Comparison of ENCODE assay signal across 8 cellular contexts in genomic region chr22:31084811-31085492, GRCh38. TPM values are rescaled to one million over a fixed set of nuclear protein-coding genes. Genes with fewer than 3 reads are reported as not detected.
DNase-seq lines count a peak whose midpoint lies in the region; ATAC-seq, FAIRE-seq and TF ChIP-seq lines count a peak whose summit lies in the region.

No MANE protein-coding gene starts in this region.

- FAIRE-seq in GM12892 (lab: Jason Lieb, UNC) (peak; percentile 96), HTR-8/SVneo (lab: Jason Lieb, UNC) (no peak)

- H3K36me3 Mint-ChIP-seq in naive thymus-derived CD4-positive, alpha-beta T cell, result no peaks in the 10 kb centered on the region

- no peaks in the 10 kb centered on the region for H3K27me3 ChIP-seq in OCI-LY3 (ENCODE audit: low read depth, low read length)
- H3K27me3 ChIP-seq in naive thymus-derived CD4-positive, alpha-beta T cell (ENCODE audit: control insufficient read depth in 2 of 2, insufficient read depth in 2 of 2, low read length in 2 of 2), result no peaks in the 10 kb centered on the region

- POLR2A ChIA-PET in naive thymus-derived CD4-positive, alpha-beta T cell (lab: Charles Lee), result interaction anchor here (0.6 to 5.3 kb wide), 20 partner anchors 20 to 210 kb away, joined by 3 to 31 read pairs (median 4); partner anchors contain the start of genes MORC2, PIK3IP1, SELENOM and TUG1

- H3K4me3 Mint-ChIP-seq in naive thymus-derived CD4-positive, alpha-beta T cell, result peak overlapping the region; percentile 81 to 92 (median 88)

- H2AFZ ChIP-seq in OCI-LY3 (ENCODE audit: low read depth, low read length), result peak overlapping the region; percentile 87

- peak; percentile 66 for ATAC-seq in HG02852 (IDR thresholded peaks at IDR 0.05; ENCODE audit: unreplicated experiment)
- ATAC-seq in naive thymus-derived CD4-positive, alpha-beta T cell, result peak; percentile 89

- H3K27me3 Mint-ChIP-seq in naive thymus-derived CD4-positive, alpha-beta T cell, result no peaks in the 10 kb centered on the region

- peak; percentile 94 for TF ChIP-seq CTCF in OCI-LY3 (IDR thresholded peaks at IDR 0.05; ENCODE audit: low read depth, low read length)

- H3K9ac ChIP-seq in OCI-LY3 (ENCODE audit: low read length), result peak overlapping the region; percentile 99

- no peaks in the 10 kb centered on the region for H3K36me3 ChIP-seq in OCI-LY3 (replicated peaks; ENCODE audit: low read depth, low read length)
- H3K36me3 ChIP-seq in naive thymus-derived CD4-positive, alpha-beta T cell (ENCODE audit: control insufficient read depth in 2 of 3, insufficient read depth in 3 of 3, low read length in 3 of 3), result peaks cover 0 to 3% (median 0%) of the 10 kb centered on the region in 3 experiments

- H3K4me3 ChIP-seq in OCI-LY3 (ENCODE audit: low read length), result peak overlapping the region; percentile 95
- peak overlapping the region; percentile 87 for H3K4me3 ChIP-seq in naive thymus-derived CD4-positive, alpha-beta T cell (ENCODE audit: low read length)

- H3K9me3 ChIP-seq in OCI-LY3 (ENCODE audit: insufficient read depth, low read length), result no peaks in the 10 kb centered on the region
- H3K9me3 ChIP-seq in naive thymus-derived CD4-positive, alpha-beta T cell (ENCODE audit: control insufficient read depth in 2 of 3, low read length in 3 of 3), result no peaks in the 10 kb centered on the region

- peaks cover 20% of the 10 kb centered on the region for H3K79me2 ChIP-seq in OCI-LY3 (ENCODE audit: low read length)

- DNase-seq in GM12892 (ENCODE audit: insufficient read length) (peak; percentile 97), activated T-helper 1 cell treated with Interleukin-2 at 50 U/mL for 16 hours (ENCODE audit: low read depth) (peak; percentile 78), fibroblast of gingiva (ENCODE audit: low read depth) (peak; percentile 87), HTR-8/SVneo (ENCODE audit: insufficient read length, low spot score) (no peak)
- peak; percentile 72 to 91 (median 81) for DNase-seq in naive thymus-derived CD4-positive, alpha-beta T cell
- peak; percentile 61 to 84 (median 78) for DNase-seq in stimulated activated naive CD4-positive, alpha-beta T cell (lab: John Stamatoyannopoulos, UW)

- H3K4me2 ChIP-seq in OCI-LY3 (ENCODE audit: low read length), result peak overlapping the region; percentile 93

- peak overlapping the region; percentile 93 for H3K27ac ChIP-seq in OCI-LY3 (ENCODE audit: low read length)
- peak overlapping the region; percentile 90 for H3K27ac ChIP-seq in naive thymus-derived CD4-positive, alpha-beta T cell (ENCODE audit: low read depth, low read length)

- H3K4me1 Mint-ChIP-seq in naive thymus-derived CD4-positive, alpha-beta T cell, result peaks cover 26 to 43% (median 38%) of the 10 kb centered on the region in 7 donors

- H4K20me1 ChIP-seq in OCI-LY3 (ENCODE audit: insufficient read depth, low read length), result no peaks in the 10 kb centered on the region

- CTCF ChIA-PET in naive thymus-derived CD4-positive, alpha-beta T cell (lab: Charles Lee), result interaction anchor here (0.6 to 8.1 kb wide), 23 partner anchors 9 to 452 kb away, joined by 3 to 59 read pairs (median 4); partner anchors contain the start of genes SELENOM and SLC35E4

- peak overlapping the region in 7 of 9 donors; percentile 28 to 87 (median 65) for H3K27ac Mint-ChIP-seq in naive thymus-derived CD4-positive, alpha-beta T cell

- intact Hi-C loops in naive thymus-derived CD4-positive, alpha-beta T cell (cut with micrococcal nuclease), result loop anchor here (1.0 to 10.0 kb wide), 20 partner anchors 22 to 798 kb away; partner anchors contain the start of genes LIMK2 (in 2 of the 2), SELENOM (in 2 of the 2), CASTOR1 (in 1 of the 2) and DEPDC5 (in 1 of the 2)

- TF ChIP-seq POLR2A in GM12892 (IDR thresholded peaks at IDR 0.05; ENCODE audit: low read depth, low read length), result peak; percentile 96

- H3K4me1 ChIP-seq in OCI-LY3 (ENCODE audit: low read length), result peaks cover 45% of the 10 kb centered on the region
- H3K4me1 ChIP-seq in naive thymus-derived CD4-positive, alpha-beta T cell (ENCODE audit: control insufficient read depth in 2 of 2, insufficient read depth in 2 of 2, low read length in 2 of 2), result peaks cover 13 to 39% of the 10 kb centered on the region in 2 donors

- H3K9me3 Mint-ChIP-seq in naive thymus-derived CD4-positive, alpha-beta T cell, result no peaks in the 10 kb centered on the region

RNA-seq across cellular contexts. Expression of gene SMTN, which starts 3.8 kb away (rescaled TPM):
- 4.5 TPM for polyA plus RNA-seq in GM12892 (2012; ENCODE audit: missing spikeins)
- 10 to 100 TPM in 1 of 5 experiments, 1 to 10 TPM in 4; 3.1 to 14.9 (median 6.2) TPM for total RNA-seq in naive thymus-derived CD4-positive, alpha-beta T cell
- polyA plus RNA-seq in naive thymus-derived CD4-positive, alpha-beta T cell, result 1 to 10 TPM; 1.1 to 3.9 TPM

RNA-seq across cellular contexts. Expression of gene SELENOM, which starts 22.4 kb away (rescaled TPM):
- polyA plus RNA-seq in GM12892 (2012; ENCODE audit: missing spikeins), result 4.0 TPM
- total RNA-seq in naive thymus-derived CD4-positive, alpha-beta T cell, result 10 to 100 TPM in 4 of 5 experiments, 1 to 10 TPM in 1; 9.1 to 71.5 (median 68.6) TPM
- polyA plus RNA-seq in naive thymus-derived CD4-positive, alpha-beta T cell, result 100 to 1,000 TPM; 129 to 175 TPM

RNA-seq across cellular contexts. Expression of gene INPP5J, which starts 37.8 kb away (rescaled TPM):
- polyA plus RNA-seq in GM12892 (2012; ENCODE audit: missing spikeins), result not detected
- under 1 TPM in 4 of 5 experiments, not detected in 1; 0.24 to 0.81 (median 0.51) TPM for total RNA-seq in naive thymus-derived CD4-positive, alpha-beta T cell
- polyA plus RNA-seq in naive thymus-derived CD4-positive, alpha-beta T cell, result not detected

RNA-seq across cellular contexts. Expression of gene PLA2G3, which starts 55.4 kb away (rescaled TPM):
- not detected for polyA plus RNA-seq in GM12892 (2012; ENCODE audit: missing spikeins)
- not detected for total RNA-seq in naive thymus-derived CD4-positive, alpha-beta T cell
- not detected for polyA plus RNA-seq in naive thymus-derived CD4-positive, alpha-beta T cell
